Comparison of ENCODE assay signal across 8 cellular contexts in the genomic region with DNA sequence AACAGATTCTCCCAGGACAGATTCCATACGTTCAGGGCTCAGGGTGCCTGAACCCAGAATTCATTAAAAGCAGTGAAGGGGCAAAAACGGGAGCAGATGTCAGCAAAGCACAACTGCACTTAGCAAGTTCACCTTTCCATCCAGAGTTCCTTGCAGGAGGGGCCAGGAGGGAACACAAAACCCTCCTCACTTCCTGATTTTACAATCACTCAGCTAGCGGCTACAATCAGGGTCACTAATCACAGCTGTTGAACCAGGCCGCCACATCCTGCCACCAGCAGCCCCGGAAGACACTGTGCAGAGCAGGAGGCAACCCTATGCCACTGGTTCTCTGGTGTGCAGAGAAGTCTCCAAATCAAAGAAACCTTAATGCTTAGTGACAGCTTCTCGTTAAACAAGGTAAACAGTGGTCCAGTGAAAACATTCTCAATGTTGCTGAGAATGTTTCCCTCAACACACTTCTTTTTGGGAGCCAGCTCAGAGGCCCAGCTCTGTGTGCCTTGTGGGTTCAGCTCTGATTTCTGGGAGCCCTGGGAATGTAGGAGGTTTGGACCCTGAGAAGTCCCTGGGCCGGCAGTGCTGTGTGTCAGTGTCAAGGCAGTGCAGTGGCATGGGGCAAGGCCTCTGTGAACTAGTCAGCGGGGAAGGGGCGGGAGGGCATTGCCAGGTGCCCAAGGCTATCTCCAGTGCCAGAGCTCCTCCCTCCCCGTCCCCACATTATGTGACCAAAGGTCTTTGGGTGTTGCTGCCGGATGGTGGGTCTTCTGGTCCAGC. TPM values are rescaled to one million over a fixed set of nuclear protein-coding genes. Genes with fewer than 3 reads are reported as not detected.
DNase-seq lines count a peak whose midpoint lies in the region; ATAC-seq and TF ChIP-seq lines count a peak whose summit lies in the region.

No MANE protein-coding gene starts in this region.

- H3K27ac ChIP-seq in PC-3 (ENCODE audit: low read length) (peak overlapping the region; percentile 96), foreskin keratinocyte (peak overlapping the region; percentile 92), gastrocnemius medialis (peak overlapping the region; percentile 34 to 69 (median 52))

- H3K9me2 ChIP-seq in PC-3 (replicated peaks; ENCODE audit: low read length), result no peaks in the 10 kb centered on the region

- H3K9me3 ChIP-seq in PC-3 (ENCODE audit: low read length) (no peaks in the 10 kb centered on the region), gastrocnemius medialis (no peaks in the 10 kb centered on the region)

- peak overlapping the region; percentile 70 for H2AFZ ChIP-seq in PC-3 (ENCODE audit: low read length)

- no peaks in the 10 kb centered on the region for H3K79me2 ChIP-seq in PC-3 (ENCODE audit: low read length)

- H3K36me3 ChIP-seq in PC-3 (ENCODE audit: low read depth, low read length), result no peaks in the 10 kb centered on the region
- no peaks in the 10 kb centered on the region for H3K36me3 ChIP-seq in gastrocnemius medialis

- POLR2A ChIA-PET in PC-3 (lab: Charles Lee; ENCODE audit: unreplicated experiment), result interaction anchor here (0.5 to 1.2 kb wide), 7 partner anchors 17 to 194 kb away, joined by 3 to 10 read pairs (median 4); no protein-coding TSS in a partner anchor

- intact Hi-C loops in PC-3 (cut with micrococcal nuclease) (loop anchor here (1.0 to 5.0 kb wide), 4 partner anchors 22 to 195 kb away; no protein-coding TSS in a partner anchor), gastrocnemius medialis (cut with DNase I; ENCODE audit: low total_unique reads) (no loop called here)

- no peak for TF ChIP-seq CTCF in PC-3 (conservative IDR thresholded peaks at IDR 0.05; ENCODE audit: low read depth, low read length)
- TF ChIP-seq CTCF in foreskin keratinocyte (conservative IDR thresholded peaks at IDR 0.05), result no peak
- no peak for TF ChIP-seq CTCF in gastrocnemius medialis (IDR thresholded peaks at IDR 0.05 in 4 of 5, conservative IDR thresholded peaks at IDR 0.05 in 1 of 5)

- no TSS peak for BruUV-seq in PC-3 (replicated peaks; lab: Mats Ljungman, UMichigan)

- DNase-seq in A172 (ENCODE audit: low spot score) (peak; percentile 71), PC-3 (peak; percentile 63), activated T-helper 1 cell treated with Interleukin-2 at 50 U/mL for 16 hours (ENCODE audit: low read depth) (peak; percentile 56), foreskin keratinocyte (no peak), gastrocnemius medialis (peak in 1 of 2 donors; percentile 37), NCI-H2081 treated with DMSO at 0.1 percent for 48 hours (lab: John Stamatoyannopoulos, UW) (no peak)

- H3K27me3 ChIP-seq in PC-3 (ENCODE audit: low read length), result no peaks in the 10 kb centered on the region
- H3K27me3 ChIP-seq in foreskin keratinocyte, result no peaks in the 10 kb centered on the region
- no peaks in the 10 kb centered on the region for H3K27me3 ChIP-seq in gastrocnemius medialis

- ATAC-seq in GM18868 (IDR thresholded peaks at IDR 0.05; ENCODE audit: unreplicated experiment), result peak; percentile 55
- ATAC-seq in HG03039 (IDR thresholded peaks at IDR 0.05; ENCODE audit: unreplicated experiment), result peak; percentile 35
- peak; percentile 58 for ATAC-seq in PC-3
- ATAC-seq in foreskin keratinocyte, result peak; percentile 16
- ATAC-seq in gastrocnemius medialis, result no peak

- peak overlapping the region; percentile 61 for H3K4me2 ChIP-seq in PC-3 (ENCODE audit: low read length)

- in situ Hi-C loops in gastrocnemius medialis (cut with MboI; ENCODE audit: low sequenced_read_pairs in 4 of 4), result no loop called here

- no peak for TF ChIP-seq POLR2A in gastrocnemius medialis (IDR thresholded peaks at IDR 0.05)

- H3K4me3 ChIP-seq in PC-3 (ENCODE audit: low read length) (no peak overlapping the region), gastrocnemius medialis (no peak overlapping the region)

- peak overlapping the region; percentile 88 for H3K9ac ChIP-seq in PC-3 (ENCODE audit: low read length)

- H3K4me1 ChIP-seq in PC-3 (ENCODE audit: insufficient read depth, low read length), result peaks cover 38% of the 10 kb centered on the region
- H3K4me1 ChIP-seq in foreskin keratinocyte, result peaks cover 34% of the 10 kb centered on the region
- H3K4me1 ChIP-seq in gastrocnemius medialis, result peaks cover 7 to 17% of the 10 kb centered on the region in 2 donors

- H4K20me1 ChIP-seq in PC-3 (ENCODE audit: low read length), result no peaks in the 10 kb centered on the region

- H3F3A ChIP-seq in PC-3 (ENCODE audit: low read length, unreplicated experiment), result peaks cover 5% of the 10 kb centered on the region

- CTCF ChIA-PET in PC-3 (lab: Charles Lee), result interaction anchor here (1.0 to 1.7 kb wide), 4 partner anchors 17 to 208 kb away, joined by 3 to 4 read pairs (median 4); no protein-coding TSS in a partner anchor

RNA-seq across cellular contexts. Expression of gene VCPKMT, which starts 54.5 kb away (rescaled TPM):
- 8.3 and 9.9 TPM in 2 replicates for total RNA-seq in A172 (2014; rRNA removed; shearing (Covaris generic))
- total RNA-seq in PC-3 (2014; rRNA removed) (8.2 and 8.8 TPM in 2 replicates), foreskin keratinocyte (5.9 and 6.7 TPM in 2 replicates), gastrocnemius medialis (1 to 10 TPM; 2.2 to 7.3 (median 4.9) TPM)
- polyA plus RNA-seq in foreskin keratinocyte, result 4.3 and 4.6 TPM in 2 replicates

Comparison
In these comparisons a context has a peak if more than half of its experiments do, and no peak if none do; other contexts are left out.
1. DNase-seq: peak in A172 (single experiment), PC-3 (single experiment) and activated T-helper 1 cell treated with Interleukin-2 at 50 U/mL for 16 hours (single experiment); none in foreskin keratinocyte (0 of 2) and NCI-H2081 treated with DMSO at 0.1 percent for 48 hours (single experiment).
2. ATAC-seq: peak in GM18868 (single experiment), HG03039 (single experiment), PC-3 (single experiment) and foreskin keratinocyte (single experiment); none in gastrocnemius medialis (0 of 2).
3. Peak in every context shown above with its lines, with median percentiles within 50 percentile points of each other: H3K27ac ChIP-seq.